ENCODE assay signal across 27 cellular contexts in genomic region chr17:58187675-58188074, GRCh38. TPM values are rescaled to one million over a fixed set of nuclear protein-coding genes. Genes with fewer than 3 reads are reported as not detected.
DNase-seq lines count a peak whose midpoint lies in the region; ATAC-seq and TF ChIP-seq lines count a peak whose summit lies in the region.
"Had no signal": no experiment of that assay in that cellular context is flagged by ENCODE, and none has a peak within 500 bp of the region (broad histone marks: within the 10 kb centered on the region; RNA-seq: fewer than 3 reads in every experiment).

No MANE protein-coding gene starts in this region.

- H4K20me1 ChIP-seq in GM23338 (replicated peaks; ENCODE audit: insufficient read depth) = no peaks in the 10 kb centered on the region
- H4K20me1 ChIP-seq: BLaER1 treated with 17β-estradiol and CSF1 and Interleukin-3, amounts not matched to agents 10 nM and 100 nM had no signal

- no peaks in the 10 kb centered on the region for H3K4me1 ChIP-seq in GM23338 (ENCODE audit: insufficient read depth)
- H3K4me1 ChIP-seq in endodermal cell (ENCODE audit: control insufficient read depth, insufficient read depth, low read length) = no peaks in the 10 kb centered on the region
- H3K4me1 ChIP-seq: BE2C had no signal

- no peaks in the 10 kb centered on the region for H3K9me2 ChIP-seq in GM23338 (ENCODE audit: insufficient read depth)

- WGBS in endodermal cell (ENCODE audit: insufficient coverage in 1 of 2, insufficient read length in 1 of 2), 2 experiments = 67 to 85% methylated on average over 6 to 7 of the region's 7 CpGs

- TF ChIP-seq CTCF in GM23338 (conservative IDR thresholded peaks at IDR 0.05; ENCODE audit: low read depth in 2 of 2) (no peak), endodermal cell (conservative IDR thresholded peaks at IDR 0.05) (no peak), neural crest cell (conservative IDR thresholded peaks at IDR 0.05) (no peak)

- H3K4me3 Mint-ChIP-seq in GM23338 (no peak overlapping the region), endodermal cell (no peak overlapping the region), neural crest cell (no peak overlapping the region)
- H3K4me3 Mint-ChIP-seq: CD14-positive monocyte; CD4-positive, alpha-beta T cell; CD8-positive, alpha-beta memory T cell; H9; HFFc6 had no signal

- H3K36me3 ChIP-seq in GM23338 (ENCODE audit: insufficient read depth) (no peaks in the 10 kb centered on the region), endodermal cell (ENCODE audit: control insufficient read depth, insufficient read depth, low read length) (no peaks in the 10 kb centered on the region)
- H3K36me3 ChIP-seq: BE2C; BLaER1 treated with 17β-estradiol and CSF1 and Interleukin-3, amounts not matched to agents 10 nM and 100 nM had no signal

- DNase-seq in GM23338 (ENCODE audit: low spot score) (no peak), endodermal cell (peak; percentile 42), neural crest cell (ENCODE audit: low read depth, low spot score) (no peak)
- DNase-seq in activated CD4-positive, alpha-beta T cell treated with anti-CD3 and anti-CD28 coated beads for 4 hours = no peak
- DNase-seq: 8988T; ACHN; AML-193; BE2C; CD4-positive, alpha-beta T cell; CD8-positive, alpha-beta memory T cell; DMS 273 treated with DMSO at 0.1 percent for 48 hours; DMS53; DMS79 treated with DMSO at 0.1 percent for 48 hours; GF-D8; GM23248; H9; HFFc6 had no signal

- no peak overlapping the region for H2AFZ ChIP-seq in GM23338
- H2AFZ ChIP-seq: GM23248 had no signal

- no peak overlapping the region for H3K9ac ChIP-seq in endodermal cell (ENCODE audit: extremely low read depth, low read length, poor library complexity, severe bottlenecking)
- H3K9ac ChIP-seq: BLaER1 treated with 17β-estradiol and CSF1 and Interleukin-3, amounts not matched to agents 10 nM and 100 nM; GM23248 had no signal

- no peak for TF ChIP-seq EP300 in Ishikawa (IDR thresholded peaks at IDR 0.05; ENCODE audit: borderline replicate concordance)

- H3K27me3 ChIP-seq in GM23338 (ENCODE audit: insufficient read depth) = no peaks in the 10 kb centered on the region
- H3K27me3 ChIP-seq in endodermal cell (ENCODE audit: control insufficient read depth, insufficient read depth, low read length, poor library complexity, severe bottlenecking) = peaks cover 4% of the 10 kb centered on the region
- H3K27me3 ChIP-seq: BLaER1 treated with 17β-estradiol and CSF1 and Interleukin-3, amounts not matched to agents 10 nM and 100 nM had no signal

- no peak overlapping the region for H3K4me3 ChIP-seq in GM23338
- H3K4me3 ChIP-seq in endodermal cell (ENCODE audit: low read length) = no peak overlapping the region
- H3K4me3 ChIP-seq: A549; BLaER1 treated with 17β-estradiol and CSF1 and Interleukin-3, amounts not matched to agents 10 nM and 100 nM; GM23248 had no signal

- no peak for TF ChIP-seq RAD21 in Ishikawa (IDR thresholded peaks at IDR 0.05; ENCODE audit: low read depth)

- H3K27me3 Mint-ChIP-seq in GM23338 (ENCODE audit: insufficient read depth, low read depth, poor library complexity) (peaks cover 11% of the 10 kb centered on the region), endodermal cell (ENCODE audit: insufficient read depth) (peaks cover 6% of the 10 kb centered on the region), neural crest cell (ENCODE audit: low read depth) (peaks cover 30% of the 10 kb centered on the region)

- H3K9me3 Mint-ChIP-seq in GM23338 (no peaks in the 10 kb centered on the region), endodermal cell (no peaks in the 10 kb centered on the region), neural crest cell (no peaks in the 10 kb centered on the region)
- H3K9me3 Mint-ChIP-seq: CD4-positive, alpha-beta T cell; CD8-positive, alpha-beta memory T cell; H9; HFFc6 had no signal

- H3K79me2 ChIP-seq in GM23338 (replicated peaks; ENCODE audit: insufficient read depth) = no peaks in the 10 kb centered on the region

- H3K4me2 ChIP-seq in GM23338 = no peak overlapping the region
- H3K4me2 ChIP-seq: A549; BLaER1 treated with 17β-estradiol and CSF1 and Interleukin-3, amounts not matched to agents 10 nM and 100 nM had no signal

- H3K27ac ChIP-seq in GM23338 (ENCODE audit: low read depth) (no peak overlapping the region), endodermal cell (ENCODE audit: low read depth, low read length) (no peak overlapping the region)
- H3K27ac ChIP-seq: A549; BLaER1 treated with 17β-estradiol and CSF1 and Interleukin-3, amounts not matched to agents 10 nM and 100 nM; GM23248 had no signal

- H3K4me1 Mint-ChIP-seq in GM23338 (peaks cover 8% of the 10 kb centered on the region; the same call in 2 of the 3 replicates), endodermal cell (peaks cover 7% of the 10 kb centered on the region), neural crest cell (no peaks in the 10 kb centered on the region)

- H3K9me3 ChIP-seq in endodermal cell (ENCODE audit: control insufficient read depth, low read length) = no peaks in the 10 kb centered on the region
- H3K9me3 ChIP-seq: A549; BE2C; BLaER1 treated with 17β-estradiol and CSF1 and Interleukin-3, amounts not matched to agents 10 nM and 100 nM had no signal

- H3F3A ChIP-seq in GM23338 (replicated peaks; ENCODE audit: low read depth) = no peaks in the 10 kb centered on the region

- H3K27ac Mint-ChIP-seq in GM23338 = no peak overlapping the region
- no peak overlapping the region for H3K27ac Mint-ChIP-seq in endodermal cell
- peak overlapping the region; percentile 23 for H3K27ac Mint-ChIP-seq in neural crest cell (ENCODE audit: unreplicated experiment)
- H3K27ac Mint-ChIP-seq: CD14-positive monocyte; CD4-positive, alpha-beta T cell; H9; HFFc6 had no signal

- no peak for ATAC-seq in GM23338
- ATAC-seq in GM21825 (IDR thresholded peaks at IDR 0.05; ENCODE audit: unreplicated experiment) = no peak
- no peak for ATAC-seq in GM18520 (IDR thresholded peaks at IDR 0.05; ENCODE audit: unreplicated experiment)
- ATAC-seq: A549, HCT116 had no signal

- no peaks in the 10 kb centered on the region for H3K36me3 Mint-ChIP-seq in GM23338 (ENCODE audit: low read depth)
- H3K36me3 Mint-ChIP-seq in endodermal cell (ENCODE audit: low read depth) = no peaks in the 10 kb centered on the region
- no peaks in the 10 kb centered on the region for H3K36me3 Mint-ChIP-seq in neural crest cell (ENCODE audit: low read depth)
- H3K36me3 Mint-ChIP-seq: CD14-positive monocyte; CD8-positive, alpha-beta memory T cell had no signal

TF ChIP-seq in Ishikawa, 13 proteins besides CTCF, POLR2A, EP300 and RAD21:
- TF ChIP-seq TCF12 (IDR thresholded peaks at IDR 0.05; ENCODE audit: low read depth) (no peak), REST (IDR thresholded peaks at IDR 0.05; ENCODE audit: low read depth) (peak; percentile 73), YY1 (IDR thresholded peaks at IDR 0.05; ENCODE audit: low read depth) (no peak)

RNA-seq across cellular contexts. Expression of gene EPX, which starts 4.9 kb away (rescaled TPM):
- total RNA-seq in GM23338 (2014; rRNA removed; shearing (Covaris generic)) = 0.10 TPM in 1 of 2 replicates, not detected in the other
- not detected in 2 replicates for polyA plus RNA-seq in GM23338 (2016; fragmentation: Nextera tagmentation; extraction: Ambion mirVana)
- total RNA-seq in endodermal cell (not detected), neural crest cell (not detected in 2 replicates)
- polyA plus RNA-seq in endodermal cell (2013, experiment 1 of 2) = not detected
- polyA plus RNA-seq in endodermal cell (2013, experiment 2 of 2) = not detected
- total RNA-seq: CD4-positive, alpha-beta T cell; CD8-positive, alpha-beta memory T cell; Daoy; G401; GM23248; H9; HFFc6 had no signal
- polyA plus RNA-seq: A549; CD14-positive monocyte; CD8-positive, alpha-beta memory T cell; GM23248 had no signal

RNA-seq across cellular contexts. Expression of gene OR4D2, which starts 20.9 kb away (rescaled TPM):
- total RNA-seq in GM23338 (2014; rRNA removed; shearing (Covaris generic)) = not detected in 2 replicates
- polyA plus RNA-seq in GM23338 (2016; fragmentation: Nextera tagmentation; extraction: Ambion mirVana) = not detected in 2 replicates
- not detected for total RNA-seq in endodermal cell
- not detected for polyA plus RNA-seq in endodermal cell (2013, experiment 1 of 2)
- not detected for polyA plus RNA-seq in endodermal cell (2013, experiment 2 of 2)
- not detected in 2 replicates for total RNA-seq in neural crest cell
- total RNA-seq: CD4-positive, alpha-beta T cell; CD8-positive, alpha-beta memory T cell; Daoy; G401; GM23248; H4; H9; HFFc6 had no signal
- polyA plus RNA-seq: A549; CD14-positive monocyte; CD8-positive, alpha-beta memory T cell; GM23248 had no signal

RNA-seq across cellular contexts. Expression of gene MKS1, which starts 31.4 kb away (rescaled TPM):
- total RNA-seq in GM23338 (2014; rRNA removed; shearing (Covaris generic)) = 17.4 and 21.6 TPM in 2 replicates
- polyA plus RNA-seq in GM23338 (2016; fragmentation: Nextera tagmentation; extraction: Ambion mirVana) = 11.9 and 14.0 TPM in 2 replicates
- total RNA-seq in endodermal cell = 10 to 100 TPM; 31.8 to 32.2 TPM
- 36.8 TPM for polyA plus RNA-seq in endodermal cell (2013, experiment 1 of 2)
- polyA plus RNA-seq in endodermal cell (2013, experiment 2 of 2) = 30.9 TPM
- total RNA-seq in neural crest cell = 34.2 and 38.2 TPM in 2 replicates

RNA-seq across cellular contexts. Expression of gene OR4D1, which starts 39.5 kb away (rescaled TPM):
- 0.08 and 0.10 TPM in 2 replicates for total RNA-seq in GM23338 (2014; rRNA removed; shearing (Covaris generic))
- 0.37 and 0.50 TPM in 2 replicates for polyA plus RNA-seq in GM23338 (2016; fragmentation: Nextera tagmentation; extraction: Ambion mirVana)
- total RNA-seq in endodermal cell (under 1 TPM; 0.07 to 0.22 TPM), neural crest cell (0.12 TPM in 1 of 2 replicates, not detected in the other)
- polyA plus RNA-seq in endodermal cell (2013, experiment 1 of 2) = 0.04 TPM
- 0.04 TPM for polyA plus RNA-seq in endodermal cell (2013, experiment 2 of 2)
- total RNA-seq: G401, GM23248, HFFc6 had no signal
- polyA plus RNA-seq: CD14-positive monocyte, GM23248 had no signal

RNA-seq across cellular contexts. Expression of gene LPO, which starts 50.7 kb away (rescaled TPM):
- 0.35 and 0.62 TPM in 2 replicates for total RNA-seq in GM23338 (2014; rRNA removed; shearing (Covaris generic))
- 0.13 and 0.50 TPM in 2 replicates for polyA plus RNA-seq in GM23338 (2016; fragmentation: Nextera tagmentation; extraction: Ambion mirVana)
- not detected for total RNA-seq in endodermal cell
- polyA plus RNA-seq in endodermal cell (2013, experiment 1 of 2) = not detected
- not detected for polyA plus RNA-seq in endodermal cell (2013, experiment 2 of 2)
- not detected in 2 replicates for total RNA-seq in neural crest cell
- total RNA-seq: CD4-positive, alpha-beta T cell; CD8-positive, alpha-beta memory T cell; G401; GM23248; H4; HFFc6 had no signal
- polyA plus RNA-seq: A549; CD8-positive, alpha-beta memory T cell had no signal
